Comparison of ENCODE assay signal across 14 cellular contexts in genomic region chr10:30199376-30200018, GRCh38.
"Had no signal": no experiment of that assay in that cellular context is flagged by ENCODE, and none has a peak within 500 bp of the region (broad histone marks: within the 10 kb centered on the region; RNA-seq: fewer than 3 reads in every experiment).

No MANE protein-coding gene starts in this region.

- H3K9ac ChIP-seq: parathyroid adenoma had no signal

- H3K4me1 ChIP-seq: parathyroid adenoma had no signal

- H3K9me3 ChIP-seq: neutrophil had no signal

- DNase-seq: activated CD4-positive, CD25-positive, alpha-beta regulatory T cell treated with anti-CD3 and anti-CD28 coated beads, Interleukin-2, amount 50 U/mL, for 72 hours; activated naive CD4-positive, alpha-beta T cell; activated naive CD8-positive, alpha-beta T cell treated with anti-CD3 and anti-CD28 coated beads, Interleukin-2, amount 50 U/mL, for 24 hours; aorta; foreskin fibroblast; glutamatergic neuron; hypothalamus; kidney glomerular epithelial cell; naive B cell; retina; T-helper 9 cell had no signal

- H3K27ac Mint-ChIP-seq: activated naive CD8-positive, alpha-beta T cell treated with anti-CD3 and anti-CD28 coated beads, Interleukin-2, amount 50 U/mL, for 24 hours; naive B cell; stimulated activated effector memory CD8-positive, alpha-beta T cell treated with anti-CD3 and anti-CD28 coated beads, Interleukin-12 subunit alpha, Interleukin-12 subunit beta, amount 100 ng/mL, for 72 hours had no signal

- H3K4me1 Mint-ChIP-seq: activated naive CD8-positive, alpha-beta T cell treated with anti-CD3 and anti-CD28 coated beads, Interleukin-2, amount 50 U/mL, for 24 hours; naive B cell; stimulated activated effector memory CD8-positive, alpha-beta T cell treated with anti-CD3 and anti-CD28 coated beads, Interleukin-12 subunit alpha, Interleukin-12 subunit beta, amount 100 ng/mL, for 72 hours had no signal

- H2AFZ ChIP-seq: parathyroid adenoma had no signal

- ATAC-seq: activated naive CD8-positive, alpha-beta T cell treated with anti-CD3 and anti-CD28 coated beads, Interleukin-2, amount 50 U/mL, for 24 hours; stimulated activated effector memory CD8-positive, alpha-beta T cell treated with anti-CD3 and anti-CD28 coated beads, Interleukin-12 subunit alpha, Interleukin-12 subunit beta, amount 100 ng/mL, for 72 hours had no signal

- H3K79me2 ChIP-seq: parathyroid adenoma had no signal

- H3K27me3 ChIP-seq: neutrophil had no signal

- H3K27ac ChIP-seq: neutrophil, parathyroid adenoma had no signal

- H3K36me3 Mint-ChIP-seq: naive B cell; stimulated activated effector memory CD8-positive, alpha-beta T cell treated with anti-CD3 and anti-CD28 coated beads, Interleukin-12 subunit alpha, Interleukin-12 subunit beta, amount 100 ng/mL, for 72 hours had no signal

- H3K4me3 Mint-ChIP-seq: activated naive CD8-positive, alpha-beta T cell treated with anti-CD3 and anti-CD28 coated beads, Interleukin-2, amount 50 U/mL, for 24 hours; naive B cell; stimulated activated effector memory CD8-positive, alpha-beta T cell treated with anti-CD3 and anti-CD28 coated beads, Interleukin-12 subunit alpha, Interleukin-12 subunit beta, amount 100 ng/mL, for 72 hours had no signal

- H3K36me3 ChIP-seq: neutrophil had no signal
